ENCODE assay signal across 1 cellular context in the genomic region with DNA sequence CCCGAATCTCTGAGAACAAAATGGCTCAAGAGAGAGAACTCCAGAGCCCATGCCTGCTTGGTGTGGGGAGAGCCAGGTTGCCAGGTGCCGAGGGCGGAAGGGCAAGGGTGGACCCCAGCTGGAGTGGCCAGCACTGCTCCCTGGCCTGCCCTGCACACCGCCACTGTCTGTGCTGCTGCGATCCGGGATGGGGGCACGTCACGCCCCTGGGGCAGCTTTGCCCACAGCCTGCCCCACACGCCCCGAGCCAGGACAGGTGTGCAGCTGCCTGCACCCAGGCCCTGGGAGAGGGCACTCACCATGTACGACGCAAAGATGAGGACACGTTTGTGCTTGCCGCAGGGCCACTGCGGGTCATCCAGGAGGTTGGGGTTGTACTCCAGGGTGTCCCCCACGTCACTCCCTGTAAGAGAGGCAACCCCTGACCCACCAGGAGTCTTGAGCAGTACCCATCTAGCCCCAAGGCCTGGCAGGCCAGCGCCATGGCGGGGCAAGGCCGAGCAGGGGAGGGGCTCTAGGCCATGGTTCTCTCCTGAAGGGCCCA.
TF ChIP-seq lines count a peak whose summit lies in the region.

No MANE protein-coding gene starts in this region.

TF ChIP-seq in H1, 55 proteins besides CTCF, POLR2A, EP300 and RAD21:
- TF ChIP-seq SIN3A (conservative IDR thresholded peaks at IDR 0.05 in 1 of 2, IDR thresholded peaks at IDR 0.05 in 1 of 2; ENCODE audit: low read depth in 1 of 2, low read length in 2 of 2) (no peak), SIX5 (IDR thresholded peaks at IDR 0.05; ENCODE audit: low read depth, low read length) (no peak), TCF12 (IDR thresholded peaks at IDR 0.05; ENCODE audit: low read depth, low read length) (no peak), CREB1 (IDR thresholded peaks at IDR 0.05) (no peak), SP4 (IDR thresholded peaks at IDR 0.05; ENCODE audit: low read length) (no peak), SP2 (IDR thresholded peaks at IDR 0.05; ENCODE audit: low read length) (no peak), TAF7 (optimal IDR thresholded peaks at IDR 0.05; ENCODE audit: borderline replicate concordance, low read depth, low read length) (no peak), RNF2 (IDR thresholded peaks at IDR 0.05; ENCODE audit: borderline replicate concordance, low read depth, low read length, missing control alignments, poor library complexity, severe bottlenecking) (no peak), HDAC6 (IDR thresholded peaks at IDR 0.05; ENCODE audit: low read depth, low read length) (no peak), BRCA1 (IDR thresholded peaks at IDR 0.05; ENCODE audit: low read depth, low read length) (no peak), JUN (IDR thresholded peaks at IDR 0.05; ENCODE audit: low read depth, low read length) (no peak)
- TF ChIP-seq, protein P1, sequence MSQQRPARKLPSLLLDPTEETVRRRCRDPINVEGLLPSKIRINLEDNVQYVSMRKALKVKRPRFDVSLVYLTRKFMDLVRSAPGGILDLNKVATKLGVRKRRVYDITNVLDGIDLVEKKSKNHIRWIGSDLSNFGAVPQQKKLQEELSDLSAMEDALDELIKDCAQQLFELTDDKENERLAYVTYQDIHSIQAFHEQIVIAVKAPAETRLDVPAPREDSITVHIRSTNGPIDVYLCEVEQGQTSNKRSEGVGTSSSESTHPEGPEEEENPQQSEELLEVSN (IDR thresholded peaks at IDR 0.05), result no peak
